ENCODE assay signal across 24 cellular contexts in the genomic region with DNA sequence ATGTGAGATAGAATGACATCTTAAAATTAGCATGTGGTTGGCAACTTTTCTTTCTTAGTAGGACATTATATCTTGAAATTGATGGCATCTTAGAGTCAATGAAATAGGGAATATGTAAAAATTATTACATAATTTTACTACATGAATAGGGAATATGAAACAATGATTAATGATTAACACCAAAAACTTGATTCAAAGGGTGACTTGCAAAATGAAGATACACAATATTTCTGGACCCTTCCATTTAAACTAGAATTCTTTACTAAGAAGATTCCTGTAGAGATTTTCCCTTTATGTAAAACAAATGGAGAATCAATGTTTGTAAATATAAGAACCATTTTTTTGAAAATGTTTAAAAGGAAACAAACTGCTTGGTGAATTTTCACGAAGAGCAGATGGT. TPM values are rescaled to one million over a fixed set of nuclear protein-coding genes. Genes with fewer than 3 reads are reported as not detected.
A peak's percentile ranks its signal among the peaks of the same experiment; 100 is the strongest.
DNase-seq lines count a peak whose midpoint lies in the region; ATAC-seq, FAIRE-seq and TF ChIP-seq lines count a peak whose summit lies in the region.
"Had no signal": no experiment of that assay in that cellular context is flagged by ENCODE, and none has a peak within 500 bp of the region (broad histone marks: within the 10 kb centered on the region; RNA-seq: fewer than 3 reads in every experiment).

No MANE protein-coding gene starts in this region.

- H3K27ac Mint-ChIP-seq in MCF 10A (ENCODE audit: low read depth, unreplicated experiment), result no peak overlapping the region
- H3K27ac Mint-ChIP-seq: CD14-positive monocyte; CD4-positive, alpha-beta memory T cell had no signal

- H4K20me1 ChIP-seq in mammary epithelial cell (ENCODE audit: insufficient read depth, low read length) (no peaks in the 10 kb centered on the region), OCI-LY1 (ENCODE audit: insufficient read depth, low read length) (no peaks in the 10 kb centered on the region)

- CTCF ChIA-PET in mammary epithelial cell (lab: Charles Lee; ENCODE audit: low non-redundant PET), result no interaction called here
- CTCF ChIA-PET in MCF 10A (lab: Yijun Ruan, JAX), result no interaction called here
- CTCF ChIA-PET in A549 (lab: Yijun Ruan, JAX), result no interaction called here

- H3K4me3 ChIP-seq in mammary epithelial cell (replicated peaks in 1 of 3; ENCODE audit: insufficient read depth in 1 of 3, low read depth in 2 of 3, low read length in 3 of 3) (no peak overlapping the region), A549 (no peak overlapping the region), OCI-LY1 (ENCODE audit: low read depth, low read length, poor library complexity, severe bottlenecking) (no peak overlapping the region), endocrine pancreas (ENCODE audit: control insufficient read depth, insufficient read depth, low read length) (peak overlapping the region; percentile 41)
- H3K4me3 ChIP-seq: BLaER1 had no signal

- no peaks in the 10 kb centered on the region for H3K36me3 ChIP-seq in mammary epithelial cell (ENCODE audit: insufficient read depth, low read length)
- H3K36me3 ChIP-seq in OCI-LY1 (ENCODE audit: insufficient read depth, low read length), result peaks cover 4% of the 10 kb centered on the region; the same call in 1 of the 2 replicates
- H3K36me3 ChIP-seq in endocrine pancreas (ENCODE audit: control insufficient read depth, insufficient read depth, low read length), result no peaks in the 10 kb centered on the region
- H3K36me3 ChIP-seq: BE2C had no signal

- no peak for TF ChIP-seq EP300 in A549 (IDR thresholded peaks at IDR 0.05)

- no peaks in the 10 kb centered on the region for H3K9me2 ChIP-seq in OCI-LY1 (ENCODE audit: low read depth, low read length)

- in situ Hi-C loops in mammary epithelial cell (cut with MboI; ENCODE audit: low sequenced_read_pairs in 2 of 2), result loop anchor here in 1 of 2 donors (10.0 kb wide), 1 partner anchor 150 kb away; a partner anchor contains a TSS

- peaks cover 14% of the 10 kb centered on the region for H3K36me3 Mint-ChIP-seq in MCF 10A (ENCODE audit: insufficient read depth, unreplicated experiment)
- H3K36me3 Mint-ChIP-seq: CD14-positive monocyte had no signal

- DNase-seq in mammary epithelial cell (no peak), MCF 10A (ENCODE audit: unreplicated experiment) (no peak), A549 (ENCODE audit: low read depth in 1 of 2, low spot score in 1 of 2) (no peak), NCI-H82 (lab: John Stamatoyannopoulos, UW) (no peak), D341Med (ENCODE audit: low spot score) (no peak)
- DNase-seq: ACHN; BE2C; C1 segment of cervical spinal cord; CD4-positive, alpha-beta memory T cell; CD4-positive, CD25-positive, alpha-beta regulatory T cell; CD8-positive, alpha-beta memory T cell; COR-L47; DMS79 treated with DMSO at 0.1 percent for 48 hours; GF-D8 had no signal

- 100% methylated on average over 1 of the region's 1 CpG for WGBS in mammary epithelial cell (ENCODE audit: low coverage, missing lambda C conversion rate)
- WGBS in A549 (ENCODE audit: missing lambda C conversion rate), result 58% methylated on average over 1 of the region's 1 CpG

- H3K27ac ChIP-seq in mammary epithelial cell (ENCODE audit: insufficient read depth, low read depth, low read length) (no peak overlapping the region), A549 (0 out of 6 replicates have a peak overlapping the region, but pooled peaks of 1 of the 2 experiments have one; percentile 1), OCI-LY1 (ENCODE audit: low read depth, low read length, poor library complexity, severe bottlenecking) (no peak overlapping the region)
- H3K27ac ChIP-seq: 22Rv1, BLaER1 had no signal

- H3K27me3 Mint-ChIP-seq in MCF 10A (ENCODE audit: insufficient read depth, unreplicated experiment), result no peaks in the 10 kb centered on the region
- H3K27me3 Mint-ChIP-seq: CD4-positive, CD25-positive, alpha-beta regulatory T cell; CD8-positive, alpha-beta memory T cell had no signal

- H3F3A ChIP-seq in OCI-LY1 (ENCODE audit: insufficient read depth, low read length), result no peaks in the 10 kb centered on the region

- H3K9me3 Mint-ChIP-seq in MCF 10A (ENCODE audit: unreplicated experiment), result no peaks in the 10 kb centered on the region
- H3K9me3 Mint-ChIP-seq: CD14-positive monocyte; CD4-positive, alpha-beta memory T cell; CD4-positive, CD25-positive, alpha-beta regulatory T cell; CD8-positive, alpha-beta memory T cell had no signal

- peaks cover 18% of the 10 kb centered on the region for H3K4me1 ChIP-seq in mammary epithelial cell (ENCODE audit: insufficient read depth, low read length)
- peaks cover 34% of the 10 kb centered on the region; the same call in 2 of the 3 replicates for H3K4me1 ChIP-seq in A549
- H3K4me1 ChIP-seq in OCI-LY1 (ENCODE audit: insufficient read depth, low read length, severe bottlenecking), result peaks cover 47% of the 10 kb centered on the region
- peaks cover 8% of the 10 kb centered on the region for H3K4me1 ChIP-seq in endocrine pancreas (ENCODE audit: control insufficient read depth, insufficient read depth, low read length)
- H3K4me1 ChIP-seq: BE2C had no signal

- TF ChIP-seq RAD21 in A549 (conservative IDR thresholded peaks at IDR 0.05 in 1 of 2, IDR thresholded peaks at IDR 0.05 in 1 of 2), result no peak

- peaks cover 11% of the 10 kb centered on the region for H3K4me1 Mint-ChIP-seq in MCF 10A (ENCODE audit: insufficient read depth, unreplicated experiment)

- H3K4me3 Mint-ChIP-seq in MCF 10A (ENCODE audit: unreplicated experiment), result no peak overlapping the region
- H3K4me3 Mint-ChIP-seq: CD14-positive monocyte; CD4-positive, alpha-beta memory T cell had no signal

- H2AFZ ChIP-seq in mammary epithelial cell (ENCODE audit: low read depth, low read length) (no peak overlapping the region), OCI-LY1 (ENCODE audit: low read length) (no peak overlapping the region)

- intact Hi-C loops in mammary epithelial cell (cut with micrococcal nuclease) (no loop called here), MCF 10A (cut with micrococcal nuclease) (loop anchor here (5.0 kb wide), 2 partner anchors 137 to 173 kb away; no protein-coding TSS in a partner anchor)

- TF ChIP-seq CTCF in mammary epithelial cell (conservative IDR thresholded peaks at IDR 0.05 in 1 of 2, IDR thresholded peaks at IDR 0.05 in 1 of 2; ENCODE audit: extremely low read depth in 1 of 2, insufficient read depth in 1 of 2, low read depth in 1 of 2, low read length in 2 of 2) (no peak), MCF 10A (IDR thresholded peaks at IDR 0.05; ENCODE audit: unreplicated experiment) (no peak), A549 (IDR thresholded peaks at IDR 0.05) (no peak), OCI-LY1 (IDR thresholded peaks at IDR 0.05; ENCODE audit: low read length) (no peak)

- H3K4me2 ChIP-seq in mammary epithelial cell (ENCODE audit: insufficient read depth, low read depth, low read length), result no peak overlapping the region
- H3K4me2 ChIP-seq in A549, result peak overlapping the region; percentile 27
- 0 out of 2 replicates have a peak overlapping the region, but pooled peaks have one; percentile 29 for H3K4me2 ChIP-seq in OCI-LY1 (ENCODE audit: low read length)
- H3K4me2 ChIP-seq: BLaER1 had no signal

- dilution Hi-C loops in mammary epithelial cell (cut with HindIII; ENCODE audit: low sequenced_read_pairs), result no loop called here

- ATAC-seq in A549, result no peak
- no peak for ATAC-seq in HG02938 (IDR thresholded peaks at IDR 0.05; ENCODE audit: unreplicated experiment)

- TF ChIP-seq POLR2A in A549 (IDR thresholded peaks at IDR 0.05; ENCODE audit: low read length), result no peak

- H3K79me2 ChIP-seq in mammary epithelial cell (ENCODE audit: insufficient read depth, low read length) (peaks cover 64% of the 10 kb centered on the region), OCI-LY1 (ENCODE audit: insufficient read depth, low read length) (peaks cover 15% of the 10 kb centered on the region)

- TSS peak; percentile 5 for BruUV-seq in mammary epithelial cell (replicated peaks; lab: Mats Ljungman, UMichigan)
- BruUV-seq in MCF 10A (replicated peaks; lab: Mats Ljungman, UMichigan), result no TSS peak

- H3K9me3 ChIP-seq in mammary epithelial cell (replicated peaks; ENCODE audit: insufficient read depth, low read length) (no peaks in the 10 kb centered on the region), A549 (no peaks in the 10 kb centered on the region), OCI-LY1 (ENCODE audit: low read length) (no peaks in the 10 kb centered on the region), endocrine pancreas (ENCODE audit: control insufficient read depth, low read length) (no peaks in the 10 kb centered on the region)
- H3K9me3 ChIP-seq: BE2C, BLaER1 had no signal

- POLR2A ChIA-PET in MCF 10A (lab: Yijun Ruan, JAX) (no interaction called here), A549 (lab: Yijun Ruan, JAX) (no interaction called here)

- H3K9ac ChIP-seq in mammary epithelial cell (ENCODE audit: insufficient read depth, low read length) (no peak overlapping the region), OCI-LY1 (ENCODE audit: low read length) (no peak overlapping the region), endocrine pancreas (ENCODE audit: control insufficient read depth, insufficient read depth, low read length) (no peak overlapping the region)
- H3K9ac ChIP-seq: BLaER1 had no signal

- no peak for FAIRE-seq in A549 (lab: Jason Lieb, UNC)
- FAIRE-seq: D721Med, G401.6, GM12891, GM19239 had no signal

- no peaks in the 10 kb centered on the region for H3K27me3 ChIP-seq in mammary epithelial cell (ENCODE audit: insufficient read depth, low read length)
- H3K27me3 ChIP-seq in OCI-LY1 (ENCODE audit: insufficient read depth, low read length), result no peaks in the 10 kb centered on the region
- no peaks in the 10 kb centered on the region for H3K27me3 ChIP-seq in endocrine pancreas (ENCODE audit: control insufficient read depth, insufficient read depth, low read length)
- H3K27me3 ChIP-seq: BE2C, BLaER1 had no signal

TF ChIP-seq in A549, 52 proteins besides CTCF, POLR2A, EP300 and RAD21:
- TF ChIP-seq CBX2 (IDR thresholded peaks at IDR 0.05; ENCODE audit: borderline replicate concordance, low read depth) (no peak), NFE2L2 (conservative IDR thresholded peaks at IDR 0.05; ENCODE audit: low read length) (0 out of 2 replicates have a peak, but pooled peaks have one; percentile 51)

RNA-seq across cellular contexts. Expression of a gene that starts 3.4 kb away (rescaled TPM):
- total RNA-seq in mammary epithelial cell, result 10 to 100 TPM; 22.8 to 33.8 TPM
- 9.2 TPM for polyA plus RNA-seq in mammary epithelial cell
- polyA minus RNA-seq in mammary epithelial cell, result 62.2 TPM
- 30.0 and 33.3 TPM in 2 replicates for total RNA-seq in MCF 10A (2022)
- polyA plus RNA-seq in A549 (2011; rRNA removed), result 24.2 and 39.7 TPM in 2 replicates
- 6.0 and 8.9 TPM in 2 replicates for polyA plus RNA-seq in A549 (2012; cell fraction: cytosol; rRNA removed)
- 14.7 and 18.7 TPM in 2 replicates for polyA plus RNA-seq in A549 (2012; cell fraction: nucleus; rRNA removed)
- 13.3 to 13.9 TPM (median 13.7 TPM) in 3 replicates for polyA plus RNA-seq in A549 (2017; fragmentation: RNase III; extraction: RNeasy Plus Mini Kit Qiagen cat#74134 plus additional on column Dnase treatment)
- polyA minus RNA-seq in A549 (2011; rRNA and poly(A)+ RNA removed), result 40.8 and 50.5 TPM in 2 replicates
